In genomic region chr1:1217621-1218523, GRCh38 we compare ENCODE assay signal across 10 cellular contexts. TPM values are rescaled to one million over a fixed set of nuclear protein-coding genes. Genes with fewer than 3 reads are reported as not detected.
DNase-seq lines count a peak whose midpoint lies in the region; ATAC-seq and TF ChIP-seq lines count a peak whose summit lies in the region.
"Had no signal": no experiment of that assay in that cellular context is flagged by ENCODE, and none has a peak within 500 bp of the region (broad histone marks: within the 10 kb centered on the region; RNA-seq: fewer than 3 reads in every experiment).

No MANE protein-coding gene starts in this region.

- H3K27me3 Mint-ChIP-seq in osteocyte (ENCODE audit: unreplicated experiment) (no peaks in the 10 kb centered on the region), H9 (ENCODE audit: low read depth) (no peaks in the 10 kb centered on the region; the same call in 1 of the 2 replicates)

- H3K79me2 ChIP-seq in PC-3 (ENCODE audit: low read length) = no peaks in the 10 kb centered on the region
- no peaks in the 10 kb centered on the region for H3K79me2 ChIP-seq in H9 (ENCODE audit: insufficient read depth, low read length)

- peak; percentile 40 for DNase-seq in activated T-cell treated with anti-CD3 and anti-CD28 coated beads for 24 hours (ENCODE audit: low read depth)
- DNase-seq in activated T-cell treated with anti-CD3 and anti-CD28 coated beads for 4 hours = no peak
- DNase-seq in PC-3 = peak; percentile 53
- DNase-seq in cerebellum (ENCODE audit: low spot score) = peak; percentile 81
- DNase-seq in osteocyte (ENCODE audit: extremely low spot score, unreplicated experiment) = no peak
- no peak for DNase-seq in vagina (ENCODE audit: extremely low spot score in 2 of 2)
- DNase-seq in H9 = no peak
- no peak for DNase-seq in stomach
- DNase-seq: left lung, NCI-H1105 treated with DMSO at 0.1 percent for 48 hours had no signal

- H3K27ac Mint-ChIP-seq in osteocyte (ENCODE audit: unreplicated experiment) (peak overlapping the region; percentile 14), H9 (peak overlapping the region in 1 of 3 experiments; percentile 40; a peak in 1 of 7 replicates)

- H3K79me1 ChIP-seq in H9 (ENCODE audit: insufficient read depth, low read depth, low read length, poor library complexity, severe bottlenecking) = no peaks in the 10 kb centered on the region

- no peak overlapping the region for H2BK15ac ChIP-seq in H9 (ENCODE audit: low read depth, low read length)

- no peak overlapping the region for H4K5ac ChIP-seq in H9 (ENCODE audit: insufficient read length, low read depth, low read length)

- no peaks in the 10 kb centered on the region for H3K27me3 ChIP-seq in PC-3 (ENCODE audit: low read length)
- no peaks in the 10 kb centered on the region for H3K27me3 ChIP-seq in vagina
- no peaks in the 10 kb centered on the region for H3K27me3 ChIP-seq in H9 (ENCODE audit: insufficient read depth, low read length)
- peaks cover 0 to 13% (median 0%) of the 10 kb centered on the region in 3 donors for H3K27me3 ChIP-seq in stomach

- no peak overlapping the region for H3T11ph ChIP-seq in H9 (ENCODE audit: low read length)

- CTCF ChIA-PET in PC-3 (lab: Charles Lee) = interaction anchor here (0.5 kb wide), 1 partner anchor 74 kb away, joined by 3 read pairs; no protein-coding TSS in a partner anchor

- BruUV-seq in PC-3 (replicated peaks; lab: Mats Ljungman, UMichigan) = no TSS peak

- no peak overlapping the region for H2BK20ac ChIP-seq in H9 (ENCODE audit: low read depth, low read length, poor library complexity, severe bottlenecking)

- H3K4ac ChIP-seq in H9 (ENCODE audit: low read depth, low read length) = no peak overlapping the region

- ATAC-seq in PC-3 = peak; percentile 65
- ATAC-seq: left lung had no signal

- H3K56ac ChIP-seq in H9 (ENCODE audit: insufficient read length, low read depth, low read length) = no peak overlapping the region

- H3K9me3 ChIP-seq in PC-3 (ENCODE audit: low read length) (no peaks in the 10 kb centered on the region), vagina (no peaks in the 10 kb centered on the region), H9 (ENCODE audit: control insufficient read depth, low read depth, low read length) (no peaks in the 10 kb centered on the region), stomach (no peaks in the 10 kb centered on the region)
- H3K9me3 ChIP-seq: left lung had no signal

- no peak overlapping the region for H3K4me2 ChIP-seq in PC-3 (ENCODE audit: low read length)
- no peak overlapping the region for H3K4me2 ChIP-seq in H9 (ENCODE audit: insufficient read depth, insufficient read length, low read length)

- no peak overlapping the region for H3K14ac ChIP-seq in H9 (ENCODE audit: insufficient read depth, low read length)

- H3K36me3 Mint-ChIP-seq in osteocyte (ENCODE audit: unreplicated experiment) (peaks cover 17% of the 10 kb centered on the region), H9 (ENCODE audit: insufficient read depth in 1 of 3, low read depth in 3 of 3) (peaks cover 17 to 41% (median 32%) of the 10 kb centered on the region in 3 experiments; a peak in 6 of 7 replicates)

- H3K9ac ChIP-seq in PC-3 (ENCODE audit: low read length) = no peak overlapping the region
- no peak overlapping the region for H3K9ac ChIP-seq in H9 (ENCODE audit: extremely low read depth, insufficient read length, low read length)

- H3K23me2 ChIP-seq in H9 (ENCODE audit: insufficient read length, low read depth, low read length, poor library complexity, severe bottlenecking) = no peaks in the 10 kb centered on the region

- H3K23ac ChIP-seq in H9 (ENCODE audit: insufficient read length, low read depth, low read length) = no peak overlapping the region

- no CpG with 5 or more reads among the region's 52 CpGs for WGBS in H9 (ENCODE audit: extremely low coverage, insufficient read length, low lambda C conversion rate)
- WGBS in stomach, 5 donors = 90 to 93% (median 90%) methylated on average over 51 to 52 of the region's 52 CpGs

- no peak for TF ChIP-seq CTCF in PC-3 (conservative IDR thresholded peaks at IDR 0.05; ENCODE audit: low read depth, low read length)
- TF ChIP-seq CTCF in osteocyte (IDR thresholded peaks at IDR 0.05) = no peak
- no peak for TF ChIP-seq CTCF in vagina (IDR thresholded peaks at IDR 0.05)
- TF ChIP-seq CTCF in H9 (conservative IDR thresholded peaks at IDR 0.05) = no peak
- no peak for TF ChIP-seq CTCF in stomach (IDR thresholded peaks at IDR 0.05)

- intact Hi-C loops in PC-3 (cut with micrococcal nuclease) (no loop called here), vagina (cut with DNase I) (no loop called here), stomach (cut with DNase I; ENCODE audit: low total_unique reads) (no loop called here)

- no peak overlapping the region for H3K4me3 ChIP-seq in PC-3 (ENCODE audit: low read length)
- H3K4me3 ChIP-seq in vagina = no peak overlapping the region
- no peak overlapping the region for H3K4me3 ChIP-seq in stomach
- H3K4me3 ChIP-seq: left lung had no signal

- H3F3A ChIP-seq in PC-3 (ENCODE audit: low read length, unreplicated experiment) = no peaks in the 10 kb centered on the region

- H3K9me3 Mint-ChIP-seq in osteocyte (ENCODE audit: unreplicated experiment) = no peaks in the 10 kb centered on the region
- no peaks in the 10 kb centered on the region; a peak in 1 of 5 replicates for H3K9me3 Mint-ChIP-seq in H9

- H4K91ac ChIP-seq in H9 (ENCODE audit: insufficient read length, low read depth, low read length) = no peak overlapping the region

- POLR2A ChIA-PET in PC-3 (lab: Charles Lee; ENCODE audit: unreplicated experiment) = interaction anchor here (0.6 kb wide), 2 partner anchors 114 to 161 kb away, joined by 4 to 7 read pairs; no protein-coding TSS in a partner anchor

- no peak for TF ChIP-seq EP300 in stomach (IDR thresholded peaks at IDR 0.05)

- H3K27ac ChIP-seq in PC-3 (ENCODE audit: low read length) (no peak overlapping the region), vagina (no peak overlapping the region), H9 (ENCODE audit: insufficient read length, low read depth, low read length) (no peak overlapping the region), stomach (no peak overlapping the region)
- H3K27ac ChIP-seq: left lung had no signal

- H3K4me1 Mint-ChIP-seq in osteocyte (ENCODE audit: unreplicated experiment) (peaks cover 19% of the 10 kb centered on the region), H9 (peaks cover 0 to 4% of the 10 kb centered on the region in 2 experiments; a peak in 1 of 4 replicates)

- no peak overlapping the region for H2BK12ac ChIP-seq in H9 (ENCODE audit: insufficient read length, low read depth, low read length)

- H2AK5ac ChIP-seq in H9 (ENCODE audit: insufficient read length, low read length) = no peak overlapping the region

- no peak overlapping the region for H2AFZ ChIP-seq in PC-3 (ENCODE audit: low read length)
- H2AFZ ChIP-seq in H9 (ENCODE audit: low read length) = no peak overlapping the region

- H3K4me3 Mint-ChIP-seq in osteocyte (ENCODE audit: unreplicated experiment) = no peak overlapping the region
- no peak overlapping the region for H3K4me3 Mint-ChIP-seq in H9

- no peak overlapping the region for H2BK120ac ChIP-seq in H9 (ENCODE audit: low read depth, low read length, poor library complexity, severe bottlenecking)

- H3K18ac ChIP-seq in H9 (ENCODE audit: insufficient read length, low read depth, low read length) = no peak overlapping the region

- no peaks in the 10 kb centered on the region for H4K20me1 ChIP-seq in PC-3 (ENCODE audit: low read length)
- no peaks in the 10 kb centered on the region for H4K20me1 ChIP-seq in H9 (ENCODE audit: control insufficient read depth, insufficient read depth, insufficient read length)

- H3K9me2 ChIP-seq in PC-3 (replicated peaks; ENCODE audit: low read length) = no peaks in the 10 kb centered on the region

- no peak overlapping the region for H4K8ac ChIP-seq in H9 (replicated peaks; ENCODE audit: insufficient read length, low read depth, low read length)

- H2BK5ac ChIP-seq in H9 (ENCODE audit: insufficient read length, low read length) = no peak overlapping the region

- H3K4me1 ChIP-seq in PC-3 (ENCODE audit: insufficient read depth, low read length) = no peaks in the 10 kb centered on the region
- H3K4me1 ChIP-seq in vagina = peaks cover 5% of the 10 kb centered on the region
- no peaks in the 10 kb centered on the region for H3K4me1 ChIP-seq in H9 (ENCODE audit: insufficient read depth, low read length)
- peaks cover 4 to 38% (median 31%) of the 10 kb centered on the region in 4 donors for H3K4me1 ChIP-seq in stomach

- H3K36me3 ChIP-seq in PC-3 (ENCODE audit: low read depth, low read length) = peaks cover 37% of the 10 kb centered on the region; the same call in 1 of the 2 replicates
- peaks cover 0 to 43% of the 10 kb centered on the region in 2 donors for H3K36me3 ChIP-seq in vagina
- peaks cover 36 to 78% (median 76%) of the 10 kb centered on the region in 4 donors for H3K36me3 ChIP-seq in stomach

- TF ChIP-seq POLR2A in vagina (IDR thresholded peaks at IDR 0.05) (no peak), stomach (IDR thresholded peaks at IDR 0.05) (no peak)

RNA-seq across cellular contexts. Expression of gene TNFRSF4, which starts 3.9 kb away (rescaled TPM):
- total RNA-seq in PC-3 (2014; rRNA removed) (0.11 and 0.17 TPM in 2 replicates), cerebellum (not detected), osteocyte (0.19 TPM in 1 of 2 replicates, not detected in the other), vagina (not detected), H9 (2021) (0.24 and 0.33 TPM in 2 replicates), stomach (under 1 TPM in 1 of 5 donors, not detected in 4; 0.55 TPM)
- 1 to 10 TPM; 1.7 to 4.5 (median 4.2) TPM for polyA plus RNA-seq in stomach

RNA-seq across cellular contexts. Expression of gene TNFRSF18, which starts 11.5 kb away (rescaled TPM):
- total RNA-seq in PC-3 (2014; rRNA removed) (87.2 and 120 TPM in 2 replicates), cerebellum (not detected), osteocyte (not detected in 2 replicates), vagina (4.4 TPM), H9 (2021) (1.9 and 2.0 TPM in 2 replicates), stomach (10 to 100 TPM in 1 of 5 donors, 1 to 10 TPM in 1, not detected in 3; 1.7 to 11.9 TPM)
- polyA plus RNA-seq in stomach = 1 to 10 TPM in 1 of 3 donors, under 1 TPM in 1, not detected in 1; 0.37 to 3.6 TPM

RNA-seq across cellular contexts. Expression of gene SDF4, which starts 13.9 kb away (rescaled TPM):
- 254 and 317 TPM in 2 replicates for total RNA-seq in PC-3 (2014; rRNA removed)
- 22.1 TPM for total RNA-seq in cerebellum
- 196 and 200 TPM in 2 replicates for total RNA-seq in osteocyte
- total RNA-seq in vagina = 74.2 TPM
- 82.0 and 84.7 TPM in 2 replicates for total RNA-seq in H9 (2021)
- total RNA-seq in stomach = 100 to 1,000 TPM in 2 of 5 donors, 10 to 100 TPM in 3; 50.3 to 404 (median 65.3) TPM
- polyA plus RNA-seq in stomach = 10 to 100 TPM; 50.4 to 83.6 (median 61.9) TPM

RNA-seq across cellular contexts. Expression of gene B3GALT6, which starts 14.2 kb away (rescaled TPM):
- total RNA-seq in PC-3 (2014; rRNA removed) (74.0 and 92.2 TPM in 2 replicates), cerebellum (15.2 TPM), osteocyte (38.6 and 39.8 TPM in 2 replicates), vagina (11.0 TPM), H9 (2021) (27.0 and 27.1 TPM in 2 replicates), stomach (10 to 100 TPM in 1 of 5 donors, 1 to 10 TPM in 3, not detected in 1; 1.8 to 13.8 (median 8.1) TPM)
- polyA plus RNA-seq in stomach = 1 to 10 TPM; 3.7 to 9.7 (median 6.7) TPM

RNA-seq across cellular contexts. Expression of gene C1QTNF12, which starts 28.6 kb away (rescaled TPM):
- total RNA-seq in PC-3 (2014; rRNA removed) = 2.8 and 3.9 TPM in 2 replicates
- total RNA-seq in cerebellum = 0.45 TPM
- 3.6 and 3.8 TPM in 2 replicates for total RNA-seq in osteocyte
- total RNA-seq in vagina = not detected
- 4.4 and 4.7 TPM in 2 replicates for total RNA-seq in H9 (2021)
- total RNA-seq in stomach = 10 to 100 TPM in 2 of 5 donors, 1 to 10 TPM in 2, not detected in 1; 1.5 to 21.3 (median 6.4) TPM
- 1 to 10 TPM in 2 of 3 donors, not detected in 1; 1.6 to 3.2 TPM for polyA plus RNA-seq in stomach

Comparison
In these comparisons a context has a peak if more than half of its experiments do, and no peak if none do; other contexts are left out.
1. DNase-seq: peak in activated T-cell treated with anti-CD3 and anti-CD28 coated beads for 24 hours (single experiment), PC-3 (single experiment) and cerebellum (single experiment); none in activated T-cell treated with anti-CD3 and anti-CD28 coated beads for 4 hours (single experiment), osteocyte (single experiment), vagina (0 of 2), H9 (single experiment) and stomach (single experiment).